Comparison of ENCODE assay signal across 29 cellular contexts in the genomic region with DNA sequence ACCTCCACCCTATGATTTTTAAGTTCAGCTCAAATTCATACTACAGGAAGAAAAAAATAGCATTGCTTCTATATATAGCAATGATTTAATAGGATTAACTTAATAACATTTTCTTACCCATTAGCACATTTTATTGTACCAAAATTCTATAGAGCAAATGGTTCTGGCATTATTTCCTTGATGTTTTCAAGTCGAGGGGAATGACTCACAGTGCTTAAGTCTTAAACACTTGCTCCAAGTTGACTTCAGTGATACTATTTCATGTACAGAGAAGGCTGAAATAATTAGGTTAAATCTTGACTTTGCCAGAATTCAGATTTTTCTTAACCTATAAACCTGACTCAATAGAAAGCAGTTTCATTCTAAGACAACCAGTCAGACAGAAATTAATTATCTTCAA.
"Had no signal": no experiment of that assay in that cellular context is flagged by ENCODE, and none has a peak within 500 bp of the region (broad histone marks: within the 10 kb centered on the region; RNA-seq: fewer than 3 reads in every experiment).

No MANE protein-coding gene starts in this region.

- H3K27me3 ChIP-seq: adrenal gland, ascending aorta, body of pancreas, brain microvascular endothelial cell, breast epithelium, cardiac muscle cell had no signal

- H3K36me3 ChIP-seq: adrenal gland, ascending aorta, brain microvascular endothelial cell, breast epithelium, cardiac muscle cell had no signal

- H3K4me1 ChIP-seq: adrenal gland, ascending aorta, body of pancreas, breast epithelium had no signal

- DNase-seq: activated effector memory CD4-positive, alpha-beta T cell treated with anti-CD3 and anti-CD28 coated beads, Interleukin-2, amount 50 U/mL, for 16 hours; activated effector memory CD4-positive, alpha-beta T cell treated with Interleukin-2 at 50 U/mL for 16 hours; activated gamma-delta T cell; activated gamma-delta T cell treated with Interleukin-2 at 50 U/mL for 16 hours; activated naive CD4-positive, alpha-beta T cell; activated naive CD4-positive, alpha-beta T cell treated with anti-CD3 and anti-CD28 coated beads for 36 hours; activated naive CD4-positive, alpha-beta T cell treated with anti-CD3 and anti-CD28 coated beads, Interleukin-2, amount 10 ng/mL, durations not matched to agents 7 days and 5 days; activated naive CD4-positive, alpha-beta T cell treated with anti-CD3 and anti-CD28 coated beads, Interleukin-2, amount 50 U/mL, for 16 hours; activated naive CD4-positive, alpha-beta T cell treated with Interleukin-2 at 50 U/mL for 16 hours; activated naive CD8-positive, alpha-beta T cell treated with anti-CD3 and anti-CD28 coated beads for 36 hours; activated naive CD8-positive, alpha-beta T cell treated with anti-CD3 and anti-CD28 coated beads, Interleukin-2, amount 10 ng/mL, durations not matched to agents 7 days and 5 days; activated naive CD8-positive, alpha-beta T cell treated with anti-CD3 and anti-CD28 coated beads, Interleukin-2, amount 50 U/mL, for 24 hours; activated T-cell treated with anti-CD3 and anti-CD28 coated beads, Interleukin-2, amount 50 U/mL, for 1 hour; activated T-cell treated with anti-CD3 and anti-CD28 coated beads, Interleukin-2, amount 50 U/mL, for 24 hours; activated T-cell treated with anti-CD3 and anti-CD28 coated beads, Interleukin-2, amount 50 U/mL, for 4 hours; activated T-cell treated with anti-CD3 and anti-CD28 coated beads, Interleukin-2, amount 50 U/mL, for 48 hours; activated T-cell treated with anti-CD3 and anti-CD28 coated beads, Interleukin-2, amount 50 U/mL, for 72 hours; adrenal gland; amniotic stem cell; amygdala; anterior cingulate cortex; aorta; body of pancreas; brain microvascular endothelial cell; central memory CD4-positive, alpha-beta T cell; cerebellar nuclear complex had no signal

- H3K4me3 ChIP-seq: adrenal gland, ascending aorta, body of pancreas, breast epithelium, cardiac muscle cell had no signal

- H3K9me3 ChIP-seq: adrenal gland, ascending aorta, body of pancreas, breast epithelium had no signal

- H3K27ac ChIP-seq: adrenal gland, ascending aorta, body of pancreas, brain microvascular endothelial cell, breast epithelium, cardiac muscle cell had no signal
